Comparison of ENCODE assay signal across 17 cellular contexts in the genomic region with DNA sequence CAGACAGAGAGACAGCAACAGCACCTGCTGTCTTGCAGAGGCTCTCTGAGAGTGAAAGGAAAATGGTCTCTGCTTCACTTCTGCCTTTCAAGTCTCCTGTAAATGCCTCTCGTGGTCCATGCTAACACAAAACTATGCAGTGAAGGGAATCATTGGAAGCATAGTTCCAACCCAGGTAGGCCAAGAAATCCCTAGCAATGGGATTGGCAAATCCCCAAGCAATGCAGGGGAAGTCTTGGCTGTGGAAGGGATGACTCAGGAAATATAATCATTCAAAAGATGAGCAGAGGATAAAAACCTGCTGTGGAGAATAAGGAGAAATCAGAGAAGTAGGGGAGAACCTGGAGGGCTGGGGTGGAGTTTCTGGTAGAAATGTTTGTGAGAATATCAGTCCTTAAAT.
DNase-seq lines count a peak whose midpoint lies in the region; ATAC-seq and TF ChIP-seq lines count a peak whose summit lies in the region.
"Had no signal": no experiment of that assay in that cellular context is flagged by ENCODE, and none has a peak within 500 bp of the region (broad histone marks: within the 10 kb centered on the region; RNA-seq: fewer than 3 reads in every experiment).

No MANE protein-coding gene starts in this region.

- no peak for TF ChIP-seq EP300 in transverse colon (IDR thresholded peaks at IDR 0.05; ENCODE audit: low read depth)

- in situ Hi-C loops in transverse colon (cut with MboI; ENCODE audit: low pct_ligation_motif_present in 1 of 4, low pct_unique_long_range_greater_than_20kb in 1 of 4, low sequenced_read_pairs in 3 of 4) = no loop called here

- ATAC-seq in RWPE2 (ENCODE audit: low read depth) (0 out of 3 replicates have a peak, but pooled peaks have one; percentile 20), GM19452 (IDR thresholded peaks at IDR 0.05; ENCODE audit: unreplicated experiment) (no peak)
- ATAC-seq: GM12878 had no signal

- TF ChIP-seq CTCF in RWPE2 (IDR thresholded peaks at IDR 0.05; ENCODE audit: poor library complexity, severe bottlenecking) = no peak
- TF ChIP-seq CTCF in epithelial cell of esophagus (IDR thresholded peaks at IDR 0.05; ENCODE audit: insufficient read depth, low read depth, low read length, missing control alignments) = no peak
- TF ChIP-seq CTCF in transverse colon (IDR thresholded peaks at IDR 0.05) = no peak

- H3K4me1 ChIP-seq in RWPE2 (ENCODE audit: insufficient read depth, poor library complexity, severe bottlenecking) (peaks cover 3% of the 10 kb centered on the region), transverse colon (peaks cover 0 to 4% (median 0%) of the 10 kb centered on the region in 4 donors)

- WGBS in transverse colon (ENCODE audit: low coverage in 1 of 2), 2 donors = 38% methylated on average over 1 of the region's 1 CpG; no CpG with 5 or more reads in 1 of the 2 donors

- H3K4me3 ChIP-seq in MG63 = no peak overlapping the region
- no peak overlapping the region for H3K4me3 ChIP-seq in RWPE2 (ENCODE audit: severe bottlenecking)
- H3K4me3 ChIP-seq in epithelial cell of esophagus (ENCODE audit: low read length) = no peak overlapping the region
- H3K4me3 ChIP-seq in transverse colon = no peak overlapping the region
- H3K4me3 ChIP-seq: GM12878 had no signal

- peak; percentile 13 for DNase-seq in MG63
- no peak for DNase-seq in RWPE2 (ENCODE audit: low spot score)
- DNase-seq in epithelial cell of esophagus (ENCODE audit: low read depth) = peak; percentile 18
- DNase-seq in putamen (ENCODE audit: low spot score) = peak; percentile 21
- no peak for DNase-seq in H4 (ENCODE audit: low spot score)
- DNase-seq in transverse colon = no peak
- DNase-seq: CD4-positive, CD25-positive, alpha-beta regulatory T cell; DMS79 treated with DMSO at 0.1 percent for 48 hours; GOT3; Karpas-422; NCI-H1092 treated with DMSO at 0.1 percent for 48 hours; NCI-H1436 treated with DMSO at 0.1 percent for 48 hours; NCI-H2029 treated with DMSO at 0.1 percent for 48 hours; NCI-H345; Right ventricle myocardium superior had no signal

- no peaks in the 10 kb centered on the region for H3K9me3 ChIP-seq in MG63
- no peaks in the 10 kb centered on the region for H3K9me3 ChIP-seq in RWPE2 (ENCODE audit: severe bottlenecking)
- no peaks in the 10 kb centered on the region for H3K9me3 ChIP-seq in transverse colon

- intact Hi-C loops in transverse colon (cut with DNase I; ENCODE audit: low total_unique reads) = no loop called here

- no peaks in the 10 kb centered on the region for H3K27me3 ChIP-seq in MG63
- H3K27me3 ChIP-seq in RWPE2 (ENCODE audit: insufficient read depth, poor library complexity, severe bottlenecking) = no peaks in the 10 kb centered on the region
- H3K27me3 ChIP-seq in transverse colon = peaks cover 5% of the 10 kb centered on the region

- H3K27ac ChIP-seq in RWPE2 (ENCODE audit: poor library complexity, severe bottlenecking) = no peak overlapping the region
- no peak overlapping the region for H3K27ac ChIP-seq in transverse colon

- TF ChIP-seq POLR2A in transverse colon (IDR thresholded peaks at IDR 0.05) = no peak

- H3K36me3 ChIP-seq in MG63 = no peaks in the 10 kb centered on the region
- no peaks in the 10 kb centered on the region for H3K36me3 ChIP-seq in RWPE2 (ENCODE audit: low read depth)
- no peaks in the 10 kb centered on the region for H3K36me3 ChIP-seq in transverse colon

Comparison
In these comparisons a context has a peak if more than half of its experiments do, and no peak if none do; other contexts are left out.
1. DNase-seq: peak in MG63 (single experiment), epithelial cell of esophagus (single experiment) and putamen (single experiment); none in RWPE2 (single experiment), H4 (single experiment) and transverse colon (single experiment).